20 cellular contexts compared by ENCODE assay signal in the genomic region with DNA sequence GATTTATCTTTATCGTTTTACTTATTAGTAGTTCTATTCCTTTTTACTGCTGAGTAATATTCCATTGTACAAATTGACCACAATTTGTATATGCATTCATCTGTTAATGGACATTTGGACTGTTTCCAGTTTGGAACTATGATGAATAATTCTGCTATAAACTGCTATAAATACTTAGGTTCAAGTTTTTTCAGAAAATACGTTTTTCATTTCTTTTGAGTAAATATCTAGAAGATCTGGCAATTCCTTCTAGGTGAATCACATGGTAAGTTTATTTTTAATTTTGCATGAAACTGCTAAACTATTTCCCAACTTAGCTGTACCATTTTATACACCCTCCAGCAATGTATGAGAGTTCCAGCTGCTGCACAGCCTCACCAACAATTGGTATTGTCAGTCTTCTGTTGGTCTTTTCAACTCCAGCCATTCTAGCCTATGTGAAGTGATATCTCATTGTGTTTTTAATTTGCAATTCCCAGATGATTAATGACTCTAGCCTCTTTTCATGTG. TPM values are rescaled to one million over a fixed set of nuclear protein-coding genes. Genes with fewer than 3 reads are reported as not detected.
DNase-seq lines count a peak whose midpoint lies in the region; ATAC-seq and TF ChIP-seq lines count a peak whose summit lies in the region.
"Had no signal": no experiment of that assay in that cellular context is flagged by ENCODE, and none has a peak within 500 bp of the region (broad histone marks: within the 10 kb centered on the region; RNA-seq: fewer than 3 reads in every experiment).

No MANE protein-coding gene starts in this region.

- peaks cover 28% of the 10 kb centered on the region for H3K36me3 Mint-ChIP-seq in activated naive CD4-positive, alpha-beta T cell treated with anti-CD3 and anti-CD28 coated beads, Interleukin-2, amount 10 ng/mL, durations not matched to agents 7 days and 5 days
- H3K36me3 Mint-ChIP-seq in CD8-positive, alpha-beta T cell = peaks cover 24% of the 10 kb centered on the region

- H3K4me3 Mint-ChIP-seq in activated naive CD4-positive, alpha-beta T cell treated with anti-CD3 and anti-CD28 coated beads, Interleukin-2, amount 10 ng/mL, durations not matched to agents 7 days and 5 days = no peak overlapping the region
- H3K4me3 Mint-ChIP-seq in CD8-positive, alpha-beta T cell = no peak overlapping the region
- H3K4me3 Mint-ChIP-seq: activated T-cell treated with anti-CD3 and anti-CD28 coated beads, Interleukin-2, amount 50 U/mL, for 72 hours; nephron progenitor cell had no signal

- H3K27me3 Mint-ChIP-seq in activated naive CD4-positive, alpha-beta T cell treated with anti-CD3 and anti-CD28 coated beads, Interleukin-2, amount 10 ng/mL, durations not matched to agents 7 days and 5 days = no peaks in the 10 kb centered on the region
- H3K27me3 Mint-ChIP-seq in CD8-positive, alpha-beta T cell (ENCODE audit: low read depth) = no peaks in the 10 kb centered on the region

- no peak overlapping the region for H3K9ac ChIP-seq in fibroblast of lung (ENCODE audit: insufficient read depth, low read length)

- H3K27ac ChIP-seq in RWPE1 = peak overlapping the region; percentile 24; the same call in 1 of the 2 replicates
- H3K27ac ChIP-seq in fibroblast of lung (ENCODE audit: insufficient read depth, low read length) = no peak overlapping the region
- no peak overlapping the region for H3K27ac ChIP-seq in CD8-positive, alpha-beta T cell (ENCODE audit: low read depth, low read length)
- H3K27ac ChIP-seq: A549, testis had no signal

- H3K36me3 ChIP-seq in fibroblast of lung (ENCODE audit: control insufficient read depth, insufficient read depth, low read length) = no peaks in the 10 kb centered on the region
- no peaks in the 10 kb centered on the region for H3K36me3 ChIP-seq in CD8-positive, alpha-beta T cell (ENCODE audit: insufficient read depth, low read length)

- H3K27me3 ChIP-seq in fibroblast of lung (ENCODE audit: control insufficient read depth, insufficient read depth, low read length) = no peaks in the 10 kb centered on the region
- H3K27me3 ChIP-seq in CD8-positive, alpha-beta T cell (ENCODE audit: insufficient read depth, low read length) = no peaks in the 10 kb centered on the region
- H3K27me3 ChIP-seq: testis had no signal

- H3K9me3 ChIP-seq in fibroblast of lung (ENCODE audit: control insufficient read depth, insufficient read depth, low read depth, low read length) = no peaks in the 10 kb centered on the region
- no peaks in the 10 kb centered on the region for H3K9me3 ChIP-seq in CD8-positive, alpha-beta T cell (ENCODE audit: low read length)
- H3K9me3 ChIP-seq: A549, testis had no signal

- H3K4me1 Mint-ChIP-seq in activated naive CD4-positive, alpha-beta T cell treated with anti-CD3 and anti-CD28 coated beads, Interleukin-2, amount 10 ng/mL, durations not matched to agents 7 days and 5 days = peaks cover 36% of the 10 kb centered on the region
- H3K4me1 Mint-ChIP-seq in CD8-positive, alpha-beta T cell (ENCODE audit: low read depth) = peaks cover 31% of the 10 kb centered on the region
- H3K4me1 Mint-ChIP-seq: nephron progenitor cell had no signal

- H4K20me1 ChIP-seq in fibroblast of lung (ENCODE audit: control insufficient read depth, extremely low read depth, insufficient read depth, low read length) = no peaks in the 10 kb centered on the region

- H3K27ac Mint-ChIP-seq in activated naive CD4-positive, alpha-beta T cell treated with anti-CD3 and anti-CD28 coated beads, Interleukin-2, amount 10 ng/mL, durations not matched to agents 7 days and 5 days = peak overlapping the region; percentile 19
- no peak overlapping the region for H3K27ac Mint-ChIP-seq in CD8-positive, alpha-beta T cell
- H3K27ac Mint-ChIP-seq: nephron progenitor cell had no signal

- H3K79me2 ChIP-seq in fibroblast of lung (ENCODE audit: control insufficient read depth, insufficient read depth, low read length) = peaks cover 37% of the 10 kb centered on the region

- H3K4me3 ChIP-seq in fibroblast of lung (replicated peaks in 1 of 4; ENCODE audit: control extremely low read depth in 1 of 4, insufficient read depth in 1 of 4, low read depth in 3 of 4, low read length in 4 of 4) = no peak overlapping the region
- no peak overlapping the region for H3K4me3 ChIP-seq in CD8-positive, alpha-beta T cell (ENCODE audit: low read depth, low read length)
- H3K4me3 ChIP-seq: A549, testis had no signal

- no peaks in the 10 kb centered on the region for H3K9me3 Mint-ChIP-seq in activated naive CD4-positive, alpha-beta T cell treated with anti-CD3 and anti-CD28 coated beads, Interleukin-2, amount 10 ng/mL, durations not matched to agents 7 days and 5 days
- H3K9me3 Mint-ChIP-seq in CD8-positive, alpha-beta T cell = no peaks in the 10 kb centered on the region
- H3K9me3 Mint-ChIP-seq: activated T-cell treated with anti-CD3 and anti-CD28 coated beads, Interleukin-2, amount 50 U/mL, for 72 hours had no signal

- no peak for DNase-seq in activated naive CD4-positive, alpha-beta T cell treated with anti-CD3 and anti-CD28 coated beads, Interleukin-2, amount 10 ng/mL, durations not matched to agents 7 days and 5 days
- no peak for DNase-seq in activated naive CD4-positive, alpha-beta T cell treated with Interleukin-2 at 50 U/mL for 16 hours
- no peak for DNase-seq in RWPE1 (ENCODE audit: low spot score)
- DNase-seq in fibroblast of lung (ENCODE audit: low read depth in 2 of 2) = peak; percentile 83 to 93
- peak; percentile 32 for DNase-seq in stromal cell of bone marrow (ENCODE audit: low read depth)
- DNase-seq in CD8-positive, alpha-beta T cell = no peak
- DNase-seq in putamen (ENCODE audit: low spot score) = no peak
- DNase-seq in HEK293T (ENCODE audit: extremely low spot score) = no peak
- DNase-seq: activated CD4-positive, alpha-beta T cell treated with anti-CD3 and anti-CD28 coated beads, Interleukin-2, amount 50 U/mL, for 4 hours; activated T-cell treated with anti-CD3 and anti-CD28 coated beads, Interleukin-2, amount 50 U/mL, for 72 hours; amygdala; cortex of kidney; NCI-H1092; NCI-H2171; nephron progenitor cell; right cardiac atrium; SIG-M5; testis had no signal

- no peak overlapping the region for H2AFZ ChIP-seq in fibroblast of lung (ENCODE audit: low read length)

- no peak for ATAC-seq in CD8-positive, alpha-beta T cell
- ATAC-seq: A549; activated T-cell treated with anti-CD3 and anti-CD28 coated beads, Interleukin-2, amount 50 U/mL, for 72 hours; HepG2; right cardiac atrium had no signal

- CTCF ChIA-PET in activated naive CD4-positive, alpha-beta T cell treated with anti-CD3 and anti-CD28 coated beads, Interleukin-2, amount 10 ng/mL, durations not matched to agents 7 days and 5 days (lab: Charles Lee) = no interaction called here
- CTCF ChIA-PET in RWPE1 (lab: Yijun Ruan, JAX) = no interaction called here
- CTCF ChIA-PET in CD8-positive, alpha-beta T cell (lab: Charles Lee) = no interaction called here
- CTCF ChIA-PET in HEK293T (lab: Yijun Ruan, JAX) = interaction anchor here (0.7 kb wide), 1 partner anchor 126 kb away, joined by 5 read pairs; no protein-coding TSS in a partner anchor

- no peak for TF ChIP-seq CTCF in RWPE1 (conservative IDR thresholded peaks at IDR 0.05; ENCODE audit: low read depth)
- no peak for TF ChIP-seq CTCF in fibroblast of lung (conservative IDR thresholded peaks at IDR 0.05 in 1 of 2, IDR thresholded peaks at IDR 0.05 in 1 of 2; ENCODE audit: low read depth in 1 of 2, low read length in 2 of 2)
- no peak for TF ChIP-seq CTCF in CD8-positive, alpha-beta T cell (IDR thresholded peaks at IDR 0.05)

- POLR2A ChIA-PET in RWPE1 (lab: Yijun Ruan, JAX; ENCODE audit: low non-redundant PET) = no interaction called here
- POLR2A ChIA-PET in CD8-positive, alpha-beta T cell (lab: Charles Lee) = no interaction called here
- POLR2A ChIA-PET in HEK293T (lab: Yijun Ruan, JAX) = no interaction called here

- peaks cover 10% of the 10 kb centered on the region for H3K4me1 ChIP-seq in fibroblast of lung (ENCODE audit: control insufficient read depth, extremely low read depth, insufficient read depth, low read length)
- peaks cover 13% of the 10 kb centered on the region for H3K4me1 ChIP-seq in CD8-positive, alpha-beta T cell (ENCODE audit: insufficient read depth, low read length)
- H3K4me1 ChIP-seq: testis had no signal

- intact Hi-C loops in CD8-positive, alpha-beta T cell (cut with DNase I, micrococcal nuclease) = no loop called here

- no peak overlapping the region for H3K4me2 ChIP-seq in fibroblast of lung (ENCODE audit: extremely low read depth, insufficient read depth, low read length)
- H3K4me2 ChIP-seq: A549 had no signal

TF ChIP-seq in HEK293T, 16 proteins besides CTCF, POLR2A, EP300 and RAD21:
- TF ChIP-seq CTBP1 (IDR thresholded peaks at IDR 0.05; ENCODE audit: borderline replicate concordance) (no peak), LEF1 (IDR thresholded peaks at IDR 0.05; ENCODE audit: borderline replicate concordance) (no peak), BHLHE40 (IDR thresholded peaks at IDR 0.05; ENCODE audit: borderline replicate concordance) (no peak), HDGF (IDR thresholded peaks at IDR 0.05; ENCODE audit: borderline replicate concordance) (no peak), SUZ12 (IDR thresholded peaks at IDR 0.05) (no peak), ZNF384 (IDR thresholded peaks at IDR 0.05) (no peak), TARDBP (IDR thresholded peaks at IDR 0.05) (no peak), NFRKB (IDR thresholded peaks at IDR 0.05) (no peak), FOXM1 (IDR thresholded peaks at IDR 0.05; ENCODE audit: borderline replicate concordance) (no peak), L3MBTL2 (conservative IDR thresholded peaks at IDR 0.05) (no peak)
- TF ChIP-seq, protein P1, sequence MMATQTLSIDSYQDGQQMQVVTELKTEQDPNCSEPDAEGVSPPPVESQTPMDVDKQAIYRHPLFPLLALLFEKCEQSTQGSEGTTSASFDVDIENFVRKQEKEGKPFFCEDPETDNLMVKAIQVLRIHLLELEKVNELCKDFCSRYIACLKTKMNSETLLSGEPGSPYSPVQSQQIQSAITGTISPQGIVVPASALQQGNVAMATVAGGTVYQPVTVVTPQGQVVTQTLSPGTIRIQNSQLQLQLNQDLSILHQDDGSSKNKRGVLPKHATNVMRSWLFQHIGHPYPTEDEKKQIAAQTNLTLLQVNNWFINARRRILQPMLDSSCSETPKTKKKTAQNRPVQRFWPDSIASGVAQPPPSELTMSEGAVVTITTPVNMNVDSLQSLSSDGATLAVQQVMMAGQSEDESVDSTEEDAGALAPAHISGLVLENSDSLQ (IDR thresholded peaks at IDR 0.05) = no peak

RNA-seq across cellular contexts. Expression of a gene that starts 22.2 kb away (rescaled TPM):
- total RNA-seq in fibroblast of lung = 10.0 and 15.2 TPM in 2 replicates
- polyA plus RNA-seq in fibroblast of lung = 13.3 and 16.9 TPM in 2 replicates
- polyA plus RNA-seq in fibroblast of lung (2012) = 6.7 and 8.0 TPM in 2 replicates
- polyA minus RNA-seq in fibroblast of lung (ENCODE audit: low replicate concordance) = 1.3 and 15.3 TPM in 2 replicates
- total RNA-seq in CD8-positive, alpha-beta T cell = 10 to 100 TPM; 10.2 to 10.6 TPM

RNA-seq across cellular contexts. Expression of a gene that starts 46.6 kb away (rescaled TPM):
- total RNA-seq in fibroblast of lung = 106 and 128 TPM in 2 replicates
- 82.3 and 92.9 TPM in 2 replicates for polyA plus RNA-seq in fibroblast of lung
- 64.2 and 68.0 TPM in 2 replicates for polyA plus RNA-seq in fibroblast of lung (2012)
- 8.1 and 14.3 TPM in 2 replicates for polyA minus RNA-seq in fibroblast of lung (ENCODE audit: low replicate concordance)
- total RNA-seq in CD8-positive, alpha-beta T cell = 10 to 100 TPM; 32.2 to 35.2 TPM

Comparison
In these comparisons a context has a peak if more than half of its experiments do, and no peak if none do; other contexts are left out.
1. DNase-seq: peak in fibroblast of lung (2 of 2) and stromal cell of bone marrow (single experiment); none in activated naive CD4-positive, alpha-beta T cell treated with anti-CD3 and anti-CD28 coated beads, Interleukin-2, amount 10 ng/mL, durations not matched to agents 7 days and 5 days (single experiment), activated naive CD4-positive, alpha-beta T cell treated with Interleukin-2 at 50 U/mL for 16 hours (single experiment), RWPE1 (single experiment), CD8-positive, alpha-beta T cell (0 of 7), putamen (single experiment) and HEK293T (single experiment).